In the genomic region with DNA sequence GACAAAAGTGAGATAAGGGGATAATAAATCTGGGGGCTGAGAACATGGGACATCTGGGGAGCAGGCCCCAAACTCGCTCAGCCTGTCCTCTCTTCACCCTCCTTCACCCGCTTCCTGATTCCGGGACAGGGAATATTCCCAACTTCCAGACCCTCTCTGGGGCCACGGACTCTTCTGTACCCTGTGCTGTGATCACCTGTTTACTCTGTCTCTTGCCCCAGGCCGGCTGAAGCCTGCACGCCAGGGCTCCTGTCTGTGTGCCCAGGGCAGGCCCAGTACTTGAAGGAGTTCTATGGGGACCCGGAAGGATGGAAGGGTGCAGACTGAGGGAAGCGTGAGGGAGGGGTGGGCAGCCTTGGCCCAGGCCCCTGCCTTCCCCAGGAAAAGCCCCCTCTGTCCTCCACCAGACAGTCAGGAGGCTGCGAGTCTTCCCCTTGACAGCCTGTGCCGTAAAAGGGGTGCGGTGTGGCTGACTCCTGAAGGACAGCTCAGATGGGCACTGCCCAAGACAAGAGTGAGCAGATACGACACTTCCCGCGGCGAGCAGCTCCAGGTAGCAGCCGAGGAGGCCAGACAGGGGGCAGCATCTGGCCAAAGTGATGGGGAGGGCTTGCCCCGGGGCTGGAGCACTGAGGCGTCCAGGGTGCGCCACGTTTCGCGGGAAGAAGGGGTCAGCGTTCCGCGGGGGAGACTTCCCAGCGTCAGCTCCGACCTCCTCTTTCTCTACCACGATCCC, we compare ENCODE assay signal across 8 cellular contexts. TPM values are rescaled to one million over a fixed set of nuclear protein-coding genes. Genes with fewer than 3 reads are reported as not detected.
A peak's percentile ranks its signal among the peaks of the same experiment; 100 is the strongest.
DNase-seq lines count a peak whose midpoint lies in the region; ATAC-seq, FAIRE-seq and TF ChIP-seq lines count a peak whose summit lies in the region.

No MANE protein-coding gene starts in this region.

- H3K4me1 ChIP-seq in SJSA1 (replicated peaks) (peaks cover 20% of the 10 kb centered on the region), H1 (replicated peaks in 1 of 4; ENCODE audit: control insufficient read depth in 3 of 4, insufficient read depth in 4 of 4, low read length in 3 of 4) (peaks cover 0 to 13% (median 6%) of the 10 kb centered on the region in 4 experiments; a peak in 5 of 7 replicates), mucosa of rectum (ENCODE audit: control insufficient read depth in 2 of 2, insufficient read depth in 2 of 2, low read length in 2 of 2) (peaks cover 12 to 17% of the 10 kb centered on the region in 2 donors), aorta (ENCODE audit: control insufficient read depth in 1 of 2, insufficient read depth in 2 of 2, low read length in 2 of 2) (no peaks in the 10 kb centered on the region)

- H3K9ac ChIP-seq in H1 (replicated peaks in 1 of 4; ENCODE audit: extremely low read depth in 1 of 4, low read depth in 3 of 4, low read length in 3 of 4) (peak overlapping the region; percentile 13 to 77 (median 59); a peak in 6 of 7 replicates), mucosa of rectum (ENCODE audit: low read depth in 1 of 2, low read length in 2 of 2) (peak overlapping the region; percentile 68 to 78)

- ATAC-seq in HG02763 (IDR thresholded peaks at IDR 0.05; ENCODE audit: unreplicated experiment) (peak; percentile 14), aorta (ENCODE audit: low FRiP score) (peak; percentile 45)

- H2BK120ac ChIP-seq in H1 (replicated peaks; ENCODE audit: low read depth, low read length), result peak overlapping the region; percentile 69

- peaks cover 8 to 11% of the 10 kb centered on the region in 2 experiments for H4K20me1 ChIP-seq in H1 (replicated peaks in 1 of 2; ENCODE audit: control insufficient read depth in 1 of 2, insufficient read depth in 2 of 2, low read length in 2 of 2)

- H4K5ac ChIP-seq in H1 (ENCODE audit: insufficient read length, low read depth, low read length), result peak overlapping the region; percentile 76

- no peak for FAIRE-seq in H1 (lab: Jason Lieb, UNC)

- peak overlapping the region; percentile 85 for H3K27ac ChIP-seq in SJSA1
- H3K27ac ChIP-seq in H1 (ENCODE audit: low read depth, low read length), result no peak overlapping the region
- H3K27ac ChIP-seq in mucosa of rectum (ENCODE audit: low read depth in 2 of 2, low read length in 2 of 2), result peak overlapping the region; percentile 43 to 67
- no peak overlapping the region for H3K27ac ChIP-seq in aorta (ENCODE audit: low read depth in 1 of 2, low read length in 2 of 2)

- H3K4ac ChIP-seq in H1 (replicated peaks; ENCODE audit: insufficient read length, low read depth, low read length), result no peak overlapping the region

- no peak overlapping the region for H3K23ac ChIP-seq in H1 (ENCODE audit: insufficient read length)

- TF ChIP-seq RAD21 in H1 (IDR thresholded peaks at IDR 0.05 in 1 of 2, conservative IDR thresholded peaks at IDR 0.05 in 1 of 2; ENCODE audit: low read depth in 2 of 2, low read length in 2 of 2), result no peak; a peak in 2 of 4 replicates

- peak overlapping the region; percentile 78; the same call in 1 of the 2 replicates for H2BK5ac ChIP-seq in H1 (ENCODE audit: low read depth, low read length)

- no peak overlapping the region for H2BK12ac ChIP-seq in H1 (ENCODE audit: low read depth, low read length)

- peak overlapping the region; percentile 95 for H4K91ac ChIP-seq in H1 (replicated peaks; ENCODE audit: insufficient read length, low read length)

- 32% methylated on average over 20 of the region's 28 CpGs; no CpG with 5 or more reads in 1 of the 2 experiments for WGBS in H1 (ENCODE audit: extremely low coverage in 1 of 2, insufficient coverage in 1 of 2, insufficient read length in 1 of 2, insufficient replicate concordance in 2 of 2, low coverage in 1 of 2, low lambda C conversion rate in 2 of 2, missing lambda C conversion rate in 1 of 2), 2 experiments
- WGBS in aorta, 2 donors, result 34 to 36% methylated on average over 22 to 28 of the region's 28 CpGs

- peak overlapping the region; percentile 51 to 98 for H3K4me2 ChIP-seq in H1 (ENCODE audit: insufficient read depth in 1 of 2, low read depth in 2 of 2, low read length in 2 of 2)

- peak overlapping the region; percentile 85; the same call in 1 of the 2 replicates for H2AFZ ChIP-seq in H1 (ENCODE audit: low read length)

- peak overlapping the region; percentile 91 for H4K8ac ChIP-seq in H1 (ENCODE audit: extremely low read depth, insufficient read depth, low read length)

- TF ChIP-seq EP300 in H1 (IDR thresholded peaks at IDR 0.05; ENCODE audit: borderline replicate concordance in 1 of 2, low read depth in 2 of 2, low read length in 2 of 2), result no peak

- POLR2A ChIA-PET in H1 (lab: Charles Lee; ENCODE audit: partially characterized antibody), result interaction anchor here (0.6 to 2.2 kb wide), 13 partner anchors 10 to 177 kb away, joined by 3 to 9 read pairs (median 3); a partner anchor contains a TSS

- peak overlapping the region; percentile 61; the same call in 1 of the 2 replicates for H2BK15ac ChIP-seq in H1 (ENCODE audit: low read length)

- no peak for TF ChIP-seq POLR2A in H1 (IDR thresholded peaks at IDR 0.05; ENCODE audit: control extremely low read depth in 1 of 2, low read depth in 2 of 2, low read length in 2 of 2)

- peak overlapping the region; percentile 80 for H3K56ac ChIP-seq in H1 (replicated peaks; ENCODE audit: insufficient read length, low read depth, low read length)

- peak; percentile 26 for DNase-seq in DMS79 treated with DMSO at 0.1 percent for 48 hours (lab: John Stamatoyannopoulos, UW)
- DNase-seq in DMS79 (lab: John Stamatoyannopoulos, UW), result no peak
- DNase-seq in SJSA1 (ENCODE audit: low read depth in 1 of 2, low spot score in 2 of 2), result peak in 1 of 2 experiments; percentile 62
- peak in 1 of 2 experiments; percentile 77 for DNase-seq in H1 (ENCODE audit: low read depth in 1 of 2, low spot score in 2 of 2)
- DNase-seq in aorta, result peak in 1 of 2 donors; percentile 82
- DNase-seq in NCI-H187 treated with DMSO at 0.1 percent for 48 hours (lab: John Stamatoyannopoulos, UW), result no peak

- H3K14ac ChIP-seq in H1 (ENCODE audit: insufficient read length), result no peak overlapping the region

- H3K9me3 ChIP-seq in SJSA1 (replicated peaks) (no peaks in the 10 kb centered on the region), H1 (ENCODE audit: insufficient read depth in 2 of 2, low read depth in 1 of 2, low read length in 1 of 2) (no peaks in the 10 kb centered on the region), mucosa of rectum (ENCODE audit: control insufficient read depth in 2 of 2, low read length in 2 of 2) (no peaks in the 10 kb centered on the region), aorta (ENCODE audit: control insufficient read depth, low read length) (no peaks in the 10 kb centered on the region)

- peak overlapping the region; percentile 96 for H3K18ac ChIP-seq in H1 (ENCODE audit: extremely low read depth, low read length)

- 0 out of 2 replicates have a peak, but pooled peaks cover 6% of the 10 kb centered on the region for H3K79me1 ChIP-seq in H1 (ENCODE audit: low read depth, low read length)

- H2AK5ac ChIP-seq in H1 (ENCODE audit: low read depth, low read length), result peak overlapping the region; percentile 53; the same call in 1 of the 2 replicates

- CTCF ChIA-PET in H1 (lab: Charles Lee; ENCODE audit: partially characterized antibody), result interaction anchor here (0.6 to 2.8 kb wide), 14 partner anchors 14 to 190 kb away, joined by 3 to 9 read pairs (median 3); a partner anchor contains a TSS

- H3K36me3 ChIP-seq in SJSA1 (peaks cover 39% of the 10 kb centered on the region), H1 (ENCODE audit: control insufficient read depth in 2 of 4, insufficient read depth in 4 of 4, low read length in 3 of 4) (peaks cover 12 to 17% (median 15%) of the 10 kb centered on the region in 4 experiments), mucosa of rectum (ENCODE audit: control insufficient read depth in 2 of 2, insufficient read depth in 2 of 2, low read length in 2 of 2) (peaks cover 0 to 3% of the 10 kb centered on the region in 2 donors), aorta (ENCODE audit: control insufficient read depth in 1 of 2, insufficient read depth in 2 of 2, low read length in 1 of 2) (no peaks in the 10 kb centered on the region)

- H3K23me2 ChIP-seq in H1 (ENCODE audit: low read depth, low read length), result peaks cover 12% of the 10 kb centered on the region; the same call in 1 of the 2 replicates

- no peak overlapping the region for H2BK20ac ChIP-seq in H1 (ENCODE audit: low read length)

- peak; percentile 5 to 42 (median 13); a peak in 2 of 4 replicates for TF ChIP-seq CTCF in H1 (IDR thresholded peaks at IDR 0.05; ENCODE audit: control extremely low read depth in 1 of 3, insufficient read depth in 1 of 3, low read depth in 1 of 3, low read length in 3 of 3)

- H3K4me3 ChIP-seq in SJSA1 (peak overlapping the region; percentile 98), H1 (ENCODE audit: extremely low read depth in 1 of 4, insufficient read depth in 2 of 4, low read depth in 3 of 4, low read length in 4 of 4) (peak overlapping the region; percentile 48 to 73 (median 50)), mucosa of rectum (ENCODE audit: low read length in 2 of 2) (peak overlapping the region; percentile 74 to 77), aorta (ENCODE audit: low read length in 2 of 2) (peak overlapping the region; percentile 16 to 54)

- peaks cover 0 to 15% of the 10 kb centered on the region in 2 experiments; a peak in 2 of 4 replicates for H3K79me2 ChIP-seq in H1 (ENCODE audit: control insufficient read depth in 1 of 2, insufficient read depth in 2 of 2, low read length in 2 of 2)

- H3K27me3 ChIP-seq in SJSA1 (replicated peaks) (no peaks in the 10 kb centered on the region), H1 (replicated peaks in 1 of 4; ENCODE audit: control insufficient read depth in 3 of 4, extremely low read depth in 1 of 4, insufficient read depth in 3 of 4, low read length in 3 of 4) (peaks cover 0 to 9% (median 2%) of the 10 kb centered on the region in 4 experiments; a peak in 2 of 7 replicates), mucosa of rectum (ENCODE audit: control insufficient read depth in 2 of 2, insufficient read depth in 2 of 2, low read length in 2 of 2) (no peaks in the 10 kb centered on the region), aorta (ENCODE audit: control insufficient read depth in 1 of 2, insufficient read depth in 2 of 2, low read length in 1 of 2) (no peaks in the 10 kb centered on the region)

- intact Hi-C loops in aorta (cut with DNase I), result loop anchor here in 1 of 2 donors (2.0 to 5.0 kb wide), 2 partner anchors 74 to 87 kb away; a partner anchor contains a TSS

RNA-seq across cellular contexts. Expression of a gene that starts 1.0 kb away (rescaled TPM):
- 43.4 and 48.2 TPM in 2 replicates for total RNA-seq in SJSA1 (2014; rRNA removed; shearing (Covaris generic))
- 54.3 and 55.9 TPM in 2 replicates for total RNA-seq in H1 (2021; fragmentation: NEBNext Ultra II Directional; extraction: Animal tissue kit (Norgen Biotek cat#: 25700))
- polyA plus RNA-seq in H1 (2011; rRNA removed) (15.4 and 25.5 TPM in 2 replicates), aorta (under 1 TPM; 0.33 to 0.75 TPM)
- polyA plus RNA-seq in H1 (2011; cell fraction: cytosol; rRNA removed), result 19.4 TPM
- 33.2 TPM for polyA plus RNA-seq in H1 (2011; cell fraction: nucleus; rRNA removed)
- 28.0 to 37.5 TPM (median 33.7 TPM) in 4 replicates for polyA plus RNA-seq in H1 (2012, experiment 1 of 2)
- 38.2 TPM for polyA plus RNA-seq in H1 (2012, experiment 2 of 2)
- polyA plus RNA-seq in H1 (2013, experiment 1 of 2), result 21.7 TPM
- 21.4 TPM for polyA plus RNA-seq in H1 (2013, experiment 2 of 2)
- polyA minus RNA-seq in H1 (2011; rRNA and poly(A)+ RNA removed), result 41.3 and 59.4 TPM in 2 replicates
- 33.2 TPM for polyA minus RNA-seq in H1 (2011; cell fraction: cytosol; rRNA and poly(A)+ RNA removed)
- polyA minus RNA-seq in H1 (2011; cell fraction: nucleus; rRNA and poly(A)+ RNA removed), result 36.2 TPM
- total RNA-seq in aorta, result 1 to 10 TPM in 1 of 2 donors, under 1 TPM in 1; 0.91 to 3.6 TPM

RNA-seq across cellular contexts. Expression of a gene that starts 31.7 kb away (rescaled TPM):
- 22.3 and 36.3 TPM in 2 replicates for total RNA-seq in SJSA1 (2014; rRNA removed; shearing (Covaris generic))
- 54.2 and 54.6 TPM in 2 replicates for total RNA-seq in H1 (2021; fragmentation: NEBNext Ultra II Directional; extraction: Animal tissue kit (Norgen Biotek cat#: 25700))
- 55.6 and 71.2 TPM in 2 replicates for polyA plus RNA-seq in H1 (2011; rRNA removed)
- polyA plus RNA-seq in H1 (2011; cell fraction: cytosol; rRNA removed), result 57.9 TPM
- polyA plus RNA-seq in H1 (2011; cell fraction: nucleus; rRNA removed), result 227 TPM
- 41.6 to 54.3 TPM (median 48.8 TPM) in 4 replicates for polyA plus RNA-seq in H1 (2012, experiment 1 of 2)
- 45.5 TPM for polyA plus RNA-seq in H1 (2012, experiment 2 of 2)
- 32.6 TPM for polyA plus RNA-seq in H1 (2013, experiment 1 of 2)
- polyA plus RNA-seq in H1 (2013, experiment 2 of 2), result 32.0 TPM
- 17.1 and 20.1 TPM in 2 replicates for polyA minus RNA-seq in H1 (2011; rRNA and poly(A)+ RNA removed)
- 27.2 TPM for polyA minus RNA-seq in H1 (2011; cell fraction: cytosol; rRNA and poly(A)+ RNA removed)
- 66.0 TPM for polyA minus RNA-seq in H1 (2011; cell fraction: nucleus; rRNA and poly(A)+ RNA removed)
- under 1 TPM; 0.62 to 0.84 TPM for total RNA-seq in aorta
- polyA plus RNA-seq in aorta, result 1 to 10 TPM in 1 of 2 donors, under 1 TPM in 1; 0.38 to 1.6 TPM

RNA-seq across cellular contexts. Expression of a gene that starts 42.9 kb away (rescaled TPM):
- 0.24 TPM in 1 of 2 replicates, not detected in the other for total RNA-seq in SJSA1 (2014; rRNA removed; shearing (Covaris generic))
- total RNA-seq in H1 (2021; fragmentation: NEBNext Ultra II Directional; extraction: Animal tissue kit (Norgen Biotek cat#: 25700)), result 0.34 and 0.52 TPM in 2 replicates
- polyA plus RNA-seq in H1 (2011; rRNA removed), result 0.30 and 0.74 TPM in 2 replicates
- polyA plus RNA-seq in H1 (2011; cell fraction: cytosol; rRNA removed), result 0.32 TPM
- polyA plus RNA-seq in H1 (2011; cell fraction: nucleus; rRNA removed), result 2.5 TPM
- 0.08 to 0.20 TPM (median 0.08 TPM) in 3 of 4 replicates, not detected in the other for polyA plus RNA-seq in H1 (2012, experiment 1 of 2)
- polyA plus RNA-seq in H1 (2012, experiment 2 of 2), result 0.10 TPM
- 0.10 TPM for polyA plus RNA-seq in H1 (2013, experiment 1 of 2)
- 0.15 TPM for polyA plus RNA-seq in H1 (2013, experiment 2 of 2)
- polyA minus RNA-seq in H1 (2011; rRNA and poly(A)+ RNA removed), result 0.13 and 0.46 TPM in 2 replicates
- polyA minus RNA-seq in H1 (2011; cell fraction: cytosol; rRNA and poly(A)+ RNA removed), result 1.1 TPM
- 4.2 TPM for polyA minus RNA-seq in H1 (2011; cell fraction: nucleus; rRNA and poly(A)+ RNA removed)
- total RNA-seq in aorta, result under 1 TPM in 1 of 2 donors, not detected in 1; 0.42 TPM
- polyA plus RNA-seq in aorta, result not detected

RNA-seq across cellular contexts. Expression of a gene that starts 46.7 kb away (rescaled TPM):
- 8.4 and 9.3 TPM in 2 replicates for total RNA-seq in SJSA1 (2014; rRNA removed; shearing (Covaris generic))
- total RNA-seq in H1 (2021; fragmentation: NEBNext Ultra II Directional; extraction: Animal tissue kit (Norgen Biotek cat#: 25700)), result 18.6 and 21.5 TPM in 2 replicates
- polyA plus RNA-seq in H1 (2011; rRNA removed) (8.7 and 13.3 TPM in 2 replicates), aorta (1 to 10 TPM in 1 of 2 donors, under 1 TPM in 1; 0.38 to 3.0 TPM)
- polyA plus RNA-seq in H1 (2011; cell fraction: cytosol; rRNA removed), result 9.4 TPM
- polyA plus RNA-seq in H1 (2011; cell fraction: nucleus; rRNA removed), result 22.2 TPM
- 7.7 to 10.3 TPM (median 9.2 TPM) in 4 replicates for polyA plus RNA-seq in H1 (2012, experiment 1 of 2)
- 4.2 TPM for polyA plus RNA-seq in H1 (2012, experiment 2 of 2)
- polyA plus RNA-seq in H1 (2013, experiment 1 of 2), result 7.5 TPM
- polyA plus RNA-seq in H1 (2013, experiment 2 of 2), result 7.0 TPM
- polyA minus RNA-seq in H1 (2011; rRNA and poly(A)+ RNA removed), result 13.1 and 14.6 TPM in 2 replicates
- polyA minus RNA-seq in H1 (2011; cell fraction: cytosol; rRNA and poly(A)+ RNA removed), result 15.0 TPM
- polyA minus RNA-seq in H1 (2011; cell fraction: nucleus; rRNA and poly(A)+ RNA removed), result 13.0 TPM
- total RNA-seq in aorta, result 10 to 100 TPM in 1 of 2 donors, 1 to 10 TPM in 1; 6.9 to 15.6 TPM

Comparison
In these comparisons a context has a peak if more than half of its experiments do, and no peak if none do; other contexts are left out.
1. H3K27ac ChIP-seq: peak in SJSA1 (single experiment) and mucosa of rectum (2 of 2); none in H1 (single experiment) and aorta (0 of 2).
2. H3K4me3 ChIP-seq: peak in every context shown above with its lines; median percentile 98 in SJSA1; 76 in mucosa of rectum; 50 in H1; 35 in aorta.
3. RNA of a gene that starts 31.7 kb away (total RNA-seq): 54.2 to 54.6 TPM in H1 and 22.3 to 36.3 TPM in SJSA1; 0.62 to 0.84 TPM in aorta; every median in the first group is over 10 times any median in the second.